ENCODE assay signal across 21 cellular contexts in the genomic region with DNA sequence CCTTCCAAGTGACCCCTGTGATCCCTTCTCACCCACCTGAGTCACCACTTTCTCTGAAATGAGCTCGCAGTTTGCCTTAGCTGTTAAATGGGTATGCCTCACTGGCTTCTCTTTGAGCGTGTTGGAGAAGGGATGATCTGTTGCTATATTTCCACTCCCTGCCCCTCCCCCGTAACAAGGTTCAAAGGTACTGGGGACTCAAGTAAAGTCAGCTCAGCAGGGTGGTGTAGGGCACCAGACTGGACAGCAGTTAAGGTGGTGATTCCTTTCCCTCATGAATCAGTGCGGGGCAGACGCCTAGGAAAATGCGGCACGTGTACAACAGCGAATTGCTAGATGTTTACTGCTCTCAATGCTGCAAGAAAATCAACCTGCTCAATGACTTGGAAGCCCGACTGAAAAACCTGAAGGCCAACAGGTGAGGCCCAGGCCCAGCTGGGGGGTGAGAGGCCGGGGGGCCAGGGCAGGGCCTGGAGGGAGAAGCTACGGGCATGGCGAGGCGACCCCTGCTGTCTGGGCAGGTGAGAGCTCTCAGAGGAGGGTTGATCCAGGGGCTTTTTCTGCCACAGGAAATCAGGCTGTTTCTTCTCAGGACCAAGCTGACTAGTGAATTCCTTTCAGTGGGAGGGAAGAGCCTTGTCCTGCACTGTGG.
DNase-seq lines count a peak whose midpoint lies in the region; ATAC-seq, FAIRE-seq and TF ChIP-seq lines count a peak whose summit lies in the region.
"Had no signal": no experiment of that assay in that cellular context is flagged by ENCODE, and none has a peak within 500 bp of the region (broad histone marks: within the 10 kb centered on the region; RNA-seq: fewer than 3 reads in every experiment).

No MANE protein-coding gene starts in this region.

- WGBS in K562 (ENCODE audit: insufficient coverage, low coverage, missing lambda C conversion rate), result 63% methylated on average over 12 of the region's 13 CpGs
- 90 to 95% (median 93%) methylated on average over 13 of the region's 13 CpGs for WGBS in spleen, 5 donors

- no peaks in the 10 kb centered on the region for H3K27me3 ChIP-seq in K562 (ENCODE audit: control insufficient read depth in 2 of 2, insufficient read depth in 2 of 2, low read length in 2 of 2)
- H3K27me3 ChIP-seq in spleen (replicated peaks in 1 of 7), result no peaks in the 10 kb centered on the region
- H3K27me3 ChIP-seq: SJSA1 had no signal

- no peak for ATAC-seq in activated naive CD4-positive, alpha-beta T cell treated with anti-CD3 and anti-CD28 coated beads, Interleukin-2, amount 50 U/mL, for 72 hours
- ATAC-seq in K562 (no peak), left lobe of liver (peak; percentile 32), GM19328 (IDR thresholded peaks at IDR 0.05; ENCODE audit: unreplicated experiment) (no peak), HG03432 (IDR thresholded peaks at IDR 0.05; ENCODE audit: unreplicated experiment) (no peak)
- ATAC-seq: GM12878 had no signal

- H3K9me3 Mint-ChIP-seq in activated naive CD4-positive, alpha-beta T cell treated with anti-CD3 and anti-CD28 coated beads, Interleukin-2, amount 50 U/mL, for 72 hours, result no peaks in the 10 kb centered on the region
- H3K9me3 Mint-ChIP-seq: CD4-positive, CD25-positive, alpha-beta regulatory T cell had no signal

- no peak for FAIRE-seq in K562 (lab: Jason Lieb, UNC)
- FAIRE-seq: GM12878 had no signal

- in situ Hi-C loops in K562 (cut with MboI), result no loop called here

- 0 out of 3 replicates have a peak, but pooled peaks cover 5% of the 10 kb centered on the region for H3K36me3 ChIP-seq in K562 (ENCODE audit: control insufficient read depth, insufficient read depth, low read length)
- peaks cover 0 to 92% (median 40%) of the 10 kb centered on the region in 6 donors for H3K36me3 ChIP-seq in spleen
- H3K36me3 ChIP-seq: SJSA1 had no signal

- CTCF ChIA-PET in K562 (lab: Yijun Ruan, JAX; ENCODE audit: low intra/inter-chr PET ratio), result interaction anchor here (1.1 kb wide), 1 partner anchor 85 kb away, joined by 4 read pairs; no protein-coding TSS in a partner anchor

- no TSS peak for BruUV-seq in K562 (replicated peaks; lab: Mats Ljungman, UMichigan)

- H3K27ac Mint-ChIP-seq in activated naive CD4-positive, alpha-beta T cell treated with anti-CD3 and anti-CD28 coated beads, Interleukin-2, amount 50 U/mL, for 72 hours, result peak overlapping the region; percentile 60 to 68
- H3K27ac Mint-ChIP-seq: B cell; CD4-positive, CD25-positive, alpha-beta regulatory T cell had no signal

- TF ChIP-seq EP300 in K562 (IDR thresholded peaks at IDR 0.05; ENCODE audit: low read length), result no peak

- no peak for TF ChIP-seq POLR2A in K562 (conservative IDR thresholded peaks at IDR 0.05)
- no peak for TF ChIP-seq POLR2A in spleen (IDR thresholded peaks at IDR 0.05)

- H3K4me3 ChIP-seq in K562, result no peak overlapping the region
- no peak overlapping the region for H3K4me3 ChIP-seq in spleen
- H3K4me3 ChIP-seq: GM12878, HAP-1, SJSA1 had no signal

- no peak overlapping the region for H3K9ac ChIP-seq in K562 (ENCODE audit: insufficient read depth in 1 of 2, low read depth in 2 of 2, low read length in 2 of 2)

- H3K36me3 Mint-ChIP-seq in activated naive CD4-positive, alpha-beta T cell treated with anti-CD3 and anti-CD28 coated beads, Interleukin-2, amount 50 U/mL, for 72 hours, result peaks cover 0 to 11% of the 10 kb centered on the region in 2 donors

- no peak for TF ChIP-seq RAD21 in K562 (CRISPR knock-in tag; conservative IDR thresholded peaks at IDR 0.05 in 1 of 2, IDR thresholded peaks at IDR 0.05 in 1 of 2)

- H3K4me1 ChIP-seq in K562 (replicated peaks in 1 of 2; ENCODE audit: control insufficient read depth in 2 of 2, insufficient read depth in 2 of 2, low read length in 2 of 2), result peaks cover 3 to 19% of the 10 kb centered on the region in 2 experiments; a peak in 2 of 5 replicates
- peaks cover 0 to 19% (median 9%) of the 10 kb centered on the region in 6 donors for H3K4me1 ChIP-seq in spleen
- H3K4me1 ChIP-seq: HAP-1 had no signal

- H3K27ac ChIP-seq in K562 (ENCODE audit: extremely low read depth, low read depth, low read length) (no peak overlapping the region), spleen (no peak overlapping the region)
- H3K27ac ChIP-seq: SJSA1 had no signal

- H2AFZ ChIP-seq in K562 (ENCODE audit: low read depth, low read length), result no peak overlapping the region

- no peaks in the 10 kb centered on the region for H3K79me2 ChIP-seq in K562 (ENCODE audit: control insufficient read depth, insufficient read depth, low read length)

- intact Hi-C loops in K562 (cut with micrococcal nuclease) (no loop called here), spleen (cut with DNase I; ENCODE audit: low total_unique reads) (no loop called here)

- DNase-seq in activated naive CD4-positive, alpha-beta T cell treated with anti-CD3 and anti-CD28 coated beads, Interleukin-2, amount 50 U/mL, for 72 hours (ENCODE audit: low spot score in 2 of 2), result no peak
- DNase-seq in activated naive CD4-positive, alpha-beta T cell treated with anti-CD3 and anti-CD28 coated beads, Interleukin-2, amount 50 U/mL, for 16 hours, result no peak
- no peak for DNase-seq in K562 (ENCODE audit: extremely low read depth in 1 of 4, low spot score in 3 of 4)
- no peak for DNase-seq in left lobe of liver (ENCODE audit: low spot score)
- peak; percentile 58 for DNase-seq in spleen
- DNase-seq in C1 segment of cervical spinal cord (lab: John Stamatoyannopoulos, UW), result no peak
- DNase-seq: Caco-2; CD4-positive, CD25-positive, alpha-beta regulatory T cell; GF-D8; MV-4-11; NCI-H1417; NCI-H187 treated with DMSO at 0.1 percent for 48 hours; NCI-H226; NCI-H524; NCI-H82 had no signal

- H3K9me1 ChIP-seq in K562 (ENCODE audit: control insufficient read depth, insufficient read depth, low read length), result no peaks in the 10 kb centered on the region

- H3K4me2 ChIP-seq in K562 (ENCODE audit: insufficient read depth, low read length), result no peak overlapping the region

- H3K9me3 ChIP-seq in K562 (replicated peaks; ENCODE audit: control insufficient read depth, insufficient read depth, low read depth, low read length) (no peaks in the 10 kb centered on the region), spleen (peaks cover 0 to 15% (median 11%) of the 10 kb centered on the region in 8 donors)
- H3K9me3 ChIP-seq: Caco-2, HAP-1 had no signal

- peak; percentile 16 to 20 (median 18); a peak in 1 of 6 replicates for TF ChIP-seq CTCF in K562 (IDR thresholded peaks at IDR 0.05 in 2 of 3, conservative IDR thresholded peaks at IDR 0.05 in 1 of 3; ENCODE audit: insufficient read depth in 2 of 3, low read depth in 1 of 3, low read length in 3 of 3)
- TF ChIP-seq CTCF in spleen (IDR thresholded peaks at IDR 0.05 in 8 of 11, conservative IDR thresholded peaks at IDR 0.05 in 3 of 11), result no peak

- H4K20me1 ChIP-seq in K562 (replicated peaks; ENCODE audit: control insufficient read depth, insufficient read depth, low read length), result peaks cover 14% of the 10 kb centered on the region

- POLR2A ChIA-PET in K562 (lab: Yijun Ruan, JAX), result interaction anchor here (0.6 to 1.7 kb wide), 4 partner anchors 10 to 89 kb away, joined by 3 to 5 read pairs (median 4); no protein-coding TSS in a partner anchor

TF ChIP-seq in K562, 482 proteins besides CTCF, POLR2A, EP300 and RAD21:
- TF ChIP-seq, protein P1, sequence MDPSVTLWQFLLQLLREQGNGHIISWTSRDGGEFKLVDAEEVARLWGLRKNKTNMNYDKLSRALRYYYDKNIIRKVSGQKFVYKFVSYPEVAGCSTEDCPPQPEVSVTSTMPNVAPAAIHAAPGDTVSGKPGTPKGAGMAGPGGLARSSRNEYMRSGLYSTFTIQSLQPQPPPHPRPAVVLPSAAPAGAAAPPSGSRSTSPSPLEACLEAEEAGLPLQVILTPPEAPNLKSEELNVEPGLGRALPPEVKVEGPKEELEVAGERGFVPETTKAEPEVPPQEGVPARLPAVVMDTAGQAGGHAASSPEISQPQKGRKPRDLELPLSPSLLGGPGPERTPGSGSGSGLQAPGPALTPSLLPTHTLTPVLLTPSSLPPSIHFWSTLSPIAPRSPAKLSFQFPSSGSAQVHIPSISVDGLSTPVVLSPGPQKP (CRISPR knock-in tag; IDR thresholded peaks at IDR 0.05), result no peak
- TF ChIP-seq ZNF23 (CRISPR knock-in tag; IDR thresholded peaks at IDR 0.05) (no peak), JUND (IDR thresholded peaks at IDR 0.05; ENCODE audit: borderline replicate concordance, low read depth, low read length) (no peak), JUND (tag; IDR thresholded peaks at IDR 0.05; ENCODE audit: borderline replicate concordance, low read depth, low read length) (no peak)
- TF ChIP-seq, protein P2, sequence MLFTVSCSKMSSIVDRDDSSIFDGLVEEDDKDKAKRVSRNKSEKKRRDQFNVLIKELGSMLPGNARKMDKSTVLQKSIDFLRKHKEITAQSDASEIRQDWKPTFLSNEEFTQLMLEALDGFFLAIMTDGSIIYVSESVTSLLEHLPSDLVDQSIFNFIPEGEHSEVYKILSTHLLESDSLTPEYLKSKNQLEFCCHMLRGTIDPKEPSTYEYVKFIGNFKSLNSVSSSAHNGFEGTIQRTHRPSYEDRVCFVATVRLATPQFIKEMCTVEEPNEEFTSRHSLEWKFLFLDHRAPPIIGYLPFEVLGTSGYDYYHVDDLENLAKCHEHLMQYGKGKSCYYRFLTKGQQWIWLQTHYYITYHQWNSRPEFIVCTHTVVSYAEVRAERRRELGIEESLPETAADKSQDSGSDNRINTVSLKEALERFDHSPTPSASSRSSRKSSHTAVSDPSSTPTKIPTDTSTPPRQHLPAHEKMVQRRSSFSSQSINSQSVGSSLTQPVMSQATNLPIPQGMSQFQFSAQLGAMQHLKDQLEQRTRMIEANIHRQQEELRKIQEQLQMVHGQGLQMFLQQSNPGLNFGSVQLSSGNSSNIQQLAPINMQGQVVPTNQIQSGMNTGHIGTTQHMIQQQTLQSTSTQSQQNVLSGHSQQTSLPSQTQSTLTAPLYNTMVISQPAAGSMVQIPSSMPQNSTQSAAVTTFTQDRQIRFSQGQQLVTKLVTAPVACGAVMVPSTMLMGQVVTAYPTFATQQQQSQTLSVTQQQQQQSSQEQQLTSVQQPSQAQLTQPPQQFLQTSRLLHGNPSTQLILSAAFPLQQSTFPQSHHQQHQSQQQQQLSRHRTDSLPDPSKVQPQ (CRISPR knock-in tag; IDR thresholded peaks at IDR 0.05; ENCODE audit: borderline replicate concordance), result no peak
TF ChIP-seq in K562: peak in this region for 0.

Comparison
In these comparisons a context has a peak if more than half of its experiments do, and no peak if none do; other contexts are left out.
1. CTCF ChIP-seq: peak in K562 (3 of 3); none in spleen (0 of 11).